Comparison of ENCODE assay signal across 14 cellular contexts in the genomic region with DNA sequence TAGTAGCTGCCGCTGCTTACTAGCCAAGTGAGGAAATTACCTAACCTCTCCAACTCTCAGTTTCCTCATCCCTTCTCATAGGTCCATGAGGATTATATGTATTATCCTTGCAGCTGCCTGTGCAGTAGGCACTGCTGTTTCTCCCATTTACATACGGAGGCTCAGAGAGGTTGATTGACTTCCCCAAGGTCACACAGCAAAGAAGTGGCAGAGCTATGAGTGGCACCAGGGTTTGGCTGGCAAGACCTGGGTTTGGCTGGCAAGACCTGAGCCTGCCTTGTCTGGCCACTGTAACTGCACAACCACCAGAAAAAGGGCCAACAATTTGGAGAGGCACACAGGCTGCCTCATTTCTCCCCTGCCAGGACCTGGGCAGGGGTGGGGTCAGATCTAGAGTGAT.
"Had no signal": no experiment of that assay in that cellular context is flagged by ENCODE, and none has a peak within 500 bp of the region (broad histone marks: within the 10 kb centered on the region; RNA-seq: fewer than 3 reads in every experiment).

No MANE protein-coding gene starts in this region.

- H3K4me3 Mint-ChIP-seq: activated CD4-positive, alpha-beta T cell treated with anti-CD3 and anti-CD28 coated beads for 36 hours had no signal

- H3K36me3 Mint-ChIP-seq: activated naive CD4-positive, alpha-beta T cell treated with anti-CD3 and anti-CD28 coated beads, Interleukin-2, amount 50 U/mL, for 24 hours had no signal

- DNase-seq: activated CD4-positive, alpha-beta T cell treated with anti-CD3 and anti-CD28 coated beads for 36 hours; amniotic stem cell; brain microvascular endothelial cell; effector CD4-positive, alpha-beta T cell; foreskin melanocyte; islet precursor cell; retina; SW 1271; T-helper 9 cell; thyroid gland; uterus had no signal

- H3K27me3 ChIP-seq: brain microvascular endothelial cell, thyroid gland, uterus had no signal

- H3K9me3 Mint-ChIP-seq: activated naive CD4-positive, alpha-beta T cell treated with anti-CD3 and anti-CD28 coated beads, Interleukin-2, amount 50 U/mL, for 24 hours had no signal

- H3K27ac Mint-ChIP-seq: activated CD4-positive, alpha-beta T cell treated with anti-CD3 and anti-CD28 coated beads for 36 hours; activated naive CD4-positive, alpha-beta T cell treated with anti-CD3 and anti-CD28 coated beads, Interleukin-2, amount 50 U/mL, for 24 hours had no signal

- H3K4me3 ChIP-seq: skin epidermis, thyroid gland, uterus had no signal

- H3K27ac ChIP-seq: brain microvascular endothelial cell, skin epidermis, thyroid gland, uterus, VCaP had no signal

- H3K27me3 Mint-ChIP-seq: activated CD4-positive, alpha-beta T cell treated with anti-CD3 and anti-CD28 coated beads for 36 hours had no signal

- ATAC-seq: activated CD4-positive, alpha-beta T cell treated with anti-CD3 and anti-CD28 coated beads for 36 hours had no signal

- H3K36me3 ChIP-seq: brain microvascular endothelial cell, thyroid gland, uterus had no signal

- H3K9me3 ChIP-seq: thyroid gland, uterus had no signal
